Comparison of ENCODE assay signal across 12 cellular contexts in the genomic region with DNA sequence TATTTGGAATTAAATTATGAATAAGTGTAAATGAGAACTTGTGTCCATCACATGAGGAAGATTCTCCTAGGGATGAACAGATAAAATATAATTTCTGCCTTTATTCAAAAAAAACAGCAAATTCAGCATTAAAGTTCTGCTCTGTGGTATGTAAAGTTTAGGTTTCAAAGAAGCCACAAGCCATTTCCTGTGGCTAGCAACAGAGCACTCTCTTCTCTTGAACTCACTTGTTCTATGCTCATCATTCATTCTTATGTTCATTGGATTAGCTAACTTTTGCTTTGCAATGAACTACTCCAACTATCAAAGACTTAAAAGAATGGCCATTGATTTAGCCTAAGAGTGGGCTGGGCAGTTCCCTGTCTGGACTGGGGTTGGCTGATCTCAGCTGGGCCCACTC. TPM values are rescaled to one million over a fixed set of nuclear protein-coding genes. Genes with fewer than 3 reads are reported as not detected.
DNase-seq lines count a peak whose midpoint lies in the region; ATAC-seq, FAIRE-seq and TF ChIP-seq lines count a peak whose summit lies in the region.
"Had no signal": no experiment of that assay in that cellular context is flagged by ENCODE, and none has a peak within 500 bp of the region (broad histone marks: within the 10 kb centered on the region; RNA-seq: fewer than 3 reads in every experiment).

No MANE protein-coding gene starts in this region.

- no peak for TF ChIP-seq CTCF in VCaP (conservative IDR thresholded peaks at IDR 0.05)

- DNase-seq in GM12892 (ENCODE audit: insufficient read length) (peak; percentile 6), superior temporal gyrus (ENCODE audit: extremely low spot score) (no peak), A172 (ENCODE audit: low spot score) (no peak), mesenteric fat pad (ENCODE audit: low spot score) (no peak)
- no peak for DNase-seq in stimulated activated CD4-positive, alpha-beta T cell treated with anti-CD3 and anti-CD28 coated beads, Interleukin-1b, Interleukin-23, amount 100 ng/mL, for 48 hours
- DNase-seq: aorta, KBM-7 had no signal

- no peak for FAIRE-seq in GM12892 (lab: Jason Lieb, UNC)

- peak; percentile 85 for ATAC-seq in GM19452 (IDR thresholded peaks at IDR 0.05; ENCODE audit: unreplicated experiment)
- ATAC-seq in HG03097 (IDR thresholded peaks at IDR 0.05; ENCODE audit: low FRiP score, unreplicated experiment), result peak; percentile 80

- TF ChIP-seq POLR2A in GM12892 (IDR thresholded peaks at IDR 0.05; ENCODE audit: low read depth, low read length), result no peak

- peak overlapping the region; percentile 95 for H3K27ac ChIP-seq in VCaP
- H3K27ac ChIP-seq: neural progenitor cell, SJSA1 had no signal

RNA-seq across cellular contexts. Expression of gene SNRPB2, which starts 20.8 kb away (rescaled TPM):
- 126 TPM for polyA plus RNA-seq in GM12892 (2012; ENCODE audit: missing spikeins)
- total RNA-seq in A172 (2014; rRNA removed; shearing (Covaris generic)), result 120 and 134 TPM in 2 replicates
- total RNA-seq in mesenteric fat pad, result 38.9 TPM

RNA-seq across cellular contexts. Expression of gene OTOR, which starts 39.1 kb away (rescaled TPM):
- not detected for polyA plus RNA-seq in GM12892 (2012; ENCODE audit: missing spikeins)
- total RNA-seq in A172 (2014; rRNA removed; shearing (Covaris generic)), result not detected in 2 replicates
- total RNA-seq in mesenteric fat pad, result not detected
- total RNA-seq: aorta, SJSA1 had no signal
- polyA plus RNA-seq: aorta had no signal
